In genomic region chr13:110528371-110528770, GRCh38 we compare ENCODE assay signal across 16 cellular contexts. TPM values are rescaled to one million over a fixed set of nuclear protein-coding genes. Genes with fewer than 3 reads are reported as not detected.
A peak's percentile ranks its signal among the peaks of the same experiment; 100 is the strongest.
DNase-seq lines count a peak whose midpoint lies in the region; ATAC-seq, FAIRE-seq and TF ChIP-seq lines count a peak whose summit lies in the region.
"Had no signal": no experiment of that assay in that cellular context is flagged by ENCODE, and none has a peak within 500 bp of the region (broad histone marks: within the 10 kb centered on the region; RNA-seq: fewer than 3 reads in every experiment).

No MANE protein-coding gene starts in this region.

- no peaks in the 10 kb centered on the region for H3K9me3 Mint-ChIP-seq in MCF 10A (ENCODE audit: unreplicated experiment)
- H3K9me3 Mint-ChIP-seq in mesothelial cell of epicardium: no peaks in the 10 kb centered on the region
- no peaks in the 10 kb centered on the region for H3K9me3 Mint-ChIP-seq in activated CD4-positive, alpha-beta T cell treated with anti-CD3 and anti-CD28 coated beads for 36 hours (ENCODE audit: low read depth)
- H3K9me3 Mint-ChIP-seq: activated CD8-positive, alpha-beta T cell treated with anti-CD3 and anti-CD28 coated beads for 36 hours; T-cell had no signal

- H3K36me3 Mint-ChIP-seq in MCF 10A (ENCODE audit: insufficient read depth, unreplicated experiment): no peaks in the 10 kb centered on the region
- H3K36me3 Mint-ChIP-seq in mesothelial cell of epicardium: no peaks in the 10 kb centered on the region
- no peaks in the 10 kb centered on the region for H3K36me3 Mint-ChIP-seq in activated CD4-positive, alpha-beta T cell treated with anti-CD3 and anti-CD28 coated beads for 36 hours (ENCODE audit: low read depth)
- H3K36me3 Mint-ChIP-seq: T-cell had no signal

- no peak for FAIRE-seq in K562 (lab: Jason Lieb, UNC)
- FAIRE-seq: GM12892 had no signal

- 33% methylated on average over 3 of the region's 5 CpGs for WGBS in K562 (ENCODE audit: insufficient coverage, low coverage, missing lambda C conversion rate)
- 78 to 80% methylated on average over 3 to 5 of the region's 5 CpGs for WGBS in transverse colon (ENCODE audit: low coverage in 1 of 2), 2 donors

- ATAC-seq in K562 (no peak), HG03354 (IDR thresholded peaks at IDR 0.05; ENCODE audit: poor library complexity, severe bottlenecking, unreplicated experiment) (no peak)
- ATAC-seq in activated CD4-positive, alpha-beta T cell treated with anti-CD3 and anti-CD28 coated beads for 36 hours: no peak
- ATAC-seq: activated CD8-positive, alpha-beta T cell treated with anti-CD3 and anti-CD28 coated beads for 36 hours; T-cell had no signal

- H3K4me3 Mint-ChIP-seq in MCF 10A (ENCODE audit: unreplicated experiment) (no peak overlapping the region), mesothelial cell of epicardium (no peak overlapping the region)
- no peak overlapping the region for H3K4me3 Mint-ChIP-seq in activated CD4-positive, alpha-beta T cell treated with anti-CD3 and anti-CD28 coated beads for 36 hours
- H3K4me3 Mint-ChIP-seq: activated CD8-positive, alpha-beta T cell treated with anti-CD3 and anti-CD28 coated beads for 36 hours; activated naive CD8-positive, alpha-beta T cell treated with anti-CD3 and anti-CD28 coated beads, Interleukin-2, amount 10 ng/mL, durations not matched to agents 7 days and 5 days; T-cell had no signal

- POLR2A ChIA-PET in MCF 10A (lab: Yijun Ruan, JAX): no interaction called here
- POLR2A ChIA-PET in K562 (lab: Yijun Ruan, JAX): no interaction called here
- POLR2A ChIA-PET in activated CD4-positive, alpha-beta T cell treated with anti-CD3 and anti-CD28 coated beads for 36 hours (lab: Charles Lee): no interaction called here

- DNase-seq in breast epithelium (ENCODE audit: low spot score in 2 of 2): no peak
- no peak for DNase-seq in MCF 10A (ENCODE audit: unreplicated experiment)
- DNase-seq in K562 (ENCODE audit: extremely low read depth in 1 of 4, low spot score in 3 of 4): no peak
- no peak for DNase-seq in mesothelial cell of epicardium (ENCODE audit: low spot score in 2 of 2, unreplicated experiment in 2 of 2)
- DNase-seq in transverse colon: no peak
- no peak for DNase-seq in activated CD4-positive, alpha-beta T cell treated with anti-CD3 and anti-CD28 coated beads for 36 hours
- DNase-seq in activated gamma-delta T cell (lab: John Stamatoyannopoulos, UW): no peak
- DNase-seq: activated CD8-positive, alpha-beta T cell treated with anti-CD3 and anti-CD28 coated beads for 36 hours; activated naive CD8-positive, alpha-beta T cell treated with anti-CD3 and anti-CD28 coated beads, Interleukin-2, amount 10 ng/mL, durations not matched to agents 7 days and 5 days; DMS153; MG63; NCI-H446 treated with DMSO at 0.1 percent for 48 hours; stimulated activated CD8-positive, alpha-beta memory T cell treated with anti-CD3 and anti-CD28 coated beads, Interleukin-4, amount 100 ng/mL, for 48 hours; T-cell had no signal

- CTCF ChIA-PET in MCF 10A (lab: Yijun Ruan, JAX): interaction anchor here (1.5 kb wide), 1 partner anchor 12 kb away, joined by 4 read pairs; no protein-coding TSS in a partner anchor
- CTCF ChIA-PET in K562 (lab: Yijun Ruan, JAX; ENCODE audit: low intra/inter-chr PET ratio): no interaction called here
- CTCF ChIA-PET in activated CD4-positive, alpha-beta T cell treated with anti-CD3 and anti-CD28 coated beads for 36 hours (lab: Charles Lee): no interaction called here

- H3K9ac ChIP-seq in K562 (ENCODE audit: insufficient read depth in 1 of 2, low read depth in 2 of 2, low read length in 2 of 2): no peak overlapping the region

- TF ChIP-seq POLR2A in breast epithelium (IDR thresholded peaks at IDR 0.05) (no peak), K562 (conservative IDR thresholded peaks at IDR 0.05) (no peak), transverse colon (IDR thresholded peaks at IDR 0.05) (no peak)

- TF ChIP-seq CTCF in breast epithelium (IDR thresholded peaks at IDR 0.05) (no peak), MCF 10A (IDR thresholded peaks at IDR 0.05; ENCODE audit: unreplicated experiment) (no peak), K562 (IDR thresholded peaks at IDR 0.05 in 2 of 3, conservative IDR thresholded peaks at IDR 0.05 in 1 of 3; ENCODE audit: insufficient read depth in 2 of 3, low read depth in 1 of 3, low read length in 3 of 3) (no peak), mesothelial cell of epicardium (IDR thresholded peaks at IDR 0.05; ENCODE audit: unreplicated experiment) (no peak), transverse colon (IDR thresholded peaks at IDR 0.05) (no peak)

- H3K27ac Mint-ChIP-seq in MCF 10A (ENCODE audit: low read depth, unreplicated experiment) (no peak overlapping the region), mesothelial cell of epicardium (peak overlapping the region; percentile 75)
- H3K27ac Mint-ChIP-seq in activated CD4-positive, alpha-beta T cell treated with anti-CD3 and anti-CD28 coated beads for 36 hours: no peak overlapping the region
- H3K27ac Mint-ChIP-seq: activated CD8-positive, alpha-beta T cell treated with anti-CD3 and anti-CD28 coated beads for 36 hours; activated naive CD8-positive, alpha-beta T cell treated with anti-CD3 and anti-CD28 coated beads, Interleukin-2, amount 10 ng/mL, durations not matched to agents 7 days and 5 days; T-cell had no signal

- TF ChIP-seq EP300 in K562 (IDR thresholded peaks at IDR 0.05; ENCODE audit: low read length): no peak
- TF ChIP-seq EP300 in transverse colon (IDR thresholded peaks at IDR 0.05; ENCODE audit: low read depth): no peak

- H3K79me2 ChIP-seq in K562 (ENCODE audit: control insufficient read depth, insufficient read depth, low read length): no peaks in the 10 kb centered on the region; the same call in 2 of the 3 replicates

- no peak overlapping the region for H3K4me2 ChIP-seq in K562 (ENCODE audit: insufficient read depth, low read length)

- no peak overlapping the region for H2AFZ ChIP-seq in K562 (ENCODE audit: low read depth, low read length)

- H3K27ac ChIP-seq in breast epithelium (peak overlapping the region; percentile 79 to 82), K562 (ENCODE audit: extremely low read depth, low read depth, low read length) (no peak overlapping the region), transverse colon (peak overlapping the region; percentile 77 to 88 (median 84))

- BruUV-seq in MCF 10A (replicated peaks; lab: Mats Ljungman, UMichigan) (no TSS peak), K562 (replicated peaks; lab: Mats Ljungman, UMichigan) (no TSS peak)

- no peaks in the 10 kb centered on the region for H3K27me3 Mint-ChIP-seq in MCF 10A (ENCODE audit: insufficient read depth, unreplicated experiment)
- H3K27me3 Mint-ChIP-seq in mesothelial cell of epicardium (ENCODE audit: low read depth): no peaks in the 10 kb centered on the region
- H3K27me3 Mint-ChIP-seq in activated CD4-positive, alpha-beta T cell treated with anti-CD3 and anti-CD28 coated beads for 36 hours: no peaks in the 10 kb centered on the region
- H3K27me3 Mint-ChIP-seq: activated naive CD8-positive, alpha-beta T cell treated with anti-CD3 and anti-CD28 coated beads, Interleukin-2, amount 10 ng/mL, durations not matched to agents 7 days and 5 days; T-cell had no signal

- H3K27me3 ChIP-seq in breast epithelium: no peaks in the 10 kb centered on the region
- H3K27me3 ChIP-seq in K562 (ENCODE audit: control insufficient read depth in 2 of 2, insufficient read depth in 2 of 2, low read length in 2 of 2): no peaks in the 10 kb centered on the region
- no peaks in the 10 kb centered on the region for H3K27me3 ChIP-seq in transverse colon
- H3K27me3 ChIP-seq: MG63 had no signal

- H3K36me3 ChIP-seq in breast epithelium: no peaks in the 10 kb centered on the region
- no peaks in the 10 kb centered on the region for H3K36me3 ChIP-seq in K562 (ENCODE audit: control insufficient read depth, insufficient read depth, low read length)
- no peaks in the 10 kb centered on the region for H3K36me3 ChIP-seq in transverse colon
- H3K36me3 ChIP-seq: MG63 had no signal

- in situ Hi-C loops in K562 (cut with MboI): no loop called here
- in situ Hi-C loops in transverse colon (cut with MboI; ENCODE audit: low pct_ligation_motif_present in 1 of 4, low pct_unique_long_range_greater_than_20kb in 1 of 4, low sequenced_read_pairs in 3 of 4): no loop called here

- H3K4me3 ChIP-seq in breast epithelium (no peak overlapping the region), K562 (no peak overlapping the region), transverse colon (no peak overlapping the region)
- H3K4me3 ChIP-seq: MG63 had no signal

- H3K9me3 ChIP-seq in breast epithelium (no peaks in the 10 kb centered on the region), K562 (replicated peaks; ENCODE audit: control insufficient read depth, insufficient read depth, low read depth, low read length) (no peaks in the 10 kb centered on the region), transverse colon (no peaks in the 10 kb centered on the region)
- H3K9me3 ChIP-seq: MG63 had no signal

- intact Hi-C loops in breast epithelium (cut with DNase I; ENCODE audit: low total_unique reads) (no loop called here), MCF 10A (cut with micrococcal nuclease) (no loop called here), K562 (cut with micrococcal nuclease) (loop anchor here (5.0 kb wide), 1 partner anchor 71 kb away; no protein-coding TSS in a partner anchor), transverse colon (cut with DNase I; ENCODE audit: low total_unique reads) (no loop called here)
- intact Hi-C loops in activated CD4-positive, alpha-beta T cell treated with anti-CD3 and anti-CD28 coated beads for 36 hours (cut with DNase I, micrococcal nuclease): loop anchor here in 1 of 2 experiments (5.0 kb wide), 1 partner anchor 71 kb away; no protein-coding TSS in a partner anchor

- H3K4me1 Mint-ChIP-seq in MCF 10A (ENCODE audit: insufficient read depth, unreplicated experiment): peaks cover 14% of the 10 kb centered on the region
- peaks cover 43% of the 10 kb centered on the region for H3K4me1 Mint-ChIP-seq in mesothelial cell of epicardium
- peaks cover 24% of the 10 kb centered on the region for H3K4me1 Mint-ChIP-seq in activated CD4-positive, alpha-beta T cell treated with anti-CD3 and anti-CD28 coated beads for 36 hours

- no peak for TF ChIP-seq RAD21 in K562 (CRISPR knock-in tag; conservative IDR thresholded peaks at IDR 0.05 in 1 of 2, IDR thresholded peaks at IDR 0.05 in 1 of 2)

- peaks cover 4 to 12% of the 10 kb centered on the region in 2 donors for H3K4me1 ChIP-seq in breast epithelium
- peaks cover 13 to 22% of the 10 kb centered on the region in 2 experiments; a peak in 4 of 5 replicates for H3K4me1 ChIP-seq in K562 (replicated peaks in 1 of 2; ENCODE audit: control insufficient read depth in 2 of 2, insufficient read depth in 2 of 2, low read length in 2 of 2)
- H3K4me1 ChIP-seq in transverse colon: peaks cover 32 to 65% (median 51%) of the 10 kb centered on the region in 4 donors

- H3K9me1 ChIP-seq in K562 (ENCODE audit: control insufficient read depth, insufficient read depth, low read length): no peaks in the 10 kb centered on the region

- H4K20me1 ChIP-seq in K562 (replicated peaks; ENCODE audit: control insufficient read depth, insufficient read depth, low read length): no peaks in the 10 kb centered on the region

RNA-seq across cellular contexts. Expression of gene RAB20, which starts 33.2 kb away (rescaled TPM):
- 10 to 100 TPM; 25.8 to 33.4 (median 30.0) TPM for total RNA-seq in breast epithelium
- total RNA-seq in MCF 10A (2022): 1.7 and 2.8 TPM in 2 replicates
- total RNA-seq in K562 (2011; cell fraction: chromatin; rRNA removed; ENCODE audit: low replicate concordance): 1.3 and 3.9 TPM in 2 replicates
- 2.5 TPM in 2 replicates for total RNA-seq in K562 (2011; cell fraction: nucleolus; rRNA removed)
- total RNA-seq in K562 (2011; cell fraction: nucleoplasm; rRNA removed): 1.5 and 2.9 TPM in 2 replicates
- total RNA-seq in K562 (2014; rRNA removed): 9.2 and 12.4 TPM in 2 replicates
- 4.3 and 4.8 TPM in 2 replicates for total RNA-seq in K562 (2014; rRNA removed; fragmentation: Illumina TruSeq; extraction: Trizol)
- 6.7 and 7.7 TPM in 2 replicates for total RNA-seq in K562 (2015; rRNA removed; fragmentation: Illumina TruSeq; extraction: Trizol)
- 7.9 and 8.1 TPM in 2 replicates for total RNA-seq in K562 (2021)
- polyA plus RNA-seq in K562 (2011; rRNA removed): 4.6 and 11.8 TPM in 2 replicates
- polyA plus RNA-seq in K562 (2011; cell fraction: cytosol; rRNA removed): 8.9 and 13.3 TPM in 2 replicates
- polyA plus RNA-seq in K562 (2011; cell fraction: nucleus; rRNA removed): 3.6 and 6.9 TPM in 2 replicates
- 10.1 and 10.6 TPM in 2 replicates for polyA plus RNA-seq in K562 (2012)
- polyA plus RNA-seq in K562 (2014; fragmentation: Illumina TruSeq; extraction: Trizol): 5.4 and 7.5 TPM in 2 replicates
- polyA plus RNA-seq in K562 (2014; fragmentation: Nextera tagmentation; extraction: Ambion mirVana): under 1 TPM; 0.62 to 0.82 TPM
- polyA plus RNA-seq in K562 (2014; rRNA removed): 7.1 and 9.1 TPM in 2 replicates
- polyA minus RNA-seq in K562 (2011; rRNA and poly(A)+ RNA removed): 2.9 and 6.8 TPM in 2 replicates
- polyA minus RNA-seq in K562 (2011; cell fraction: cytosol; rRNA and poly(A)+ RNA removed): 2.9 and 9.6 TPM in 2 replicates
- 1.9 and 4.2 TPM in 2 replicates for polyA minus RNA-seq in K562 (2011; cell fraction: nucleus; rRNA and poly(A)+ RNA removed)
- 8.9 to 10.2 TPM (median 9.6 TPM) in 3 replicates for total RNA-seq in mesothelial cell of epicardium
- total RNA-seq in transverse colon: 10 to 100 TPM; 12.5 to 66.2 (median 54.1) TPM
- total RNA-seq in activated CD4-positive, alpha-beta T cell treated with anti-CD3 and anti-CD28 coated beads for 36 hours: 1 to 10 TPM; 6.0 to 9.0 TPM
